ENCODE assay signal across 17 cellular contexts in the genomic region with DNA sequence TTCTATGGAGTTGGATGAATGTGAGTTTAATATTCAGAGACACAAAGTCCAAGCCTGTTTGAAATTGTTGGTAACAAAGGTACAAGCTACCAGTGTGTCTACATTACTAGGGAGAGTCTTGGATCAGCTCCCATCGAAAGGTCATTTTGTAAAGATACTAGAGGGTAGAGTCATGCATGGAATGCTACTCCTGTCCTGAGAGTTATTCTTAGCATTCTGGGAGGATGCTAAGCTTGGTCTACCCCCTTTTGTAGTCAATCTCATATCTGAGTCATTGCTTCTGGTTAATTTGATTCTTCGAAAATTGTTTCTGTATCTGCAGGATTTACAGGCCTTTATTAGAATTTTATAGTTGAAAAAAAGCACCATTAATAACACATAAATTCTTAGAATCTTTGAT.
A peak's percentile ranks its signal among the peaks of the same experiment; 100 is the strongest.
DNase-seq lines count a peak whose midpoint lies in the region; ATAC-seq, FAIRE-seq and TF ChIP-seq lines count a peak whose summit lies in the region.
"Had no signal": no experiment of that assay in that cellular context is flagged by ENCODE, and none has a peak within 500 bp of the region (broad histone marks: within the 10 kb centered on the region; RNA-seq: fewer than 3 reads in every experiment).

No MANE protein-coding gene starts in this region.

- no peak overlapping the region for H2AFZ ChIP-seq in SK-N-SH (ENCODE audit: low read depth)

- H3F3A ChIP-seq in SK-N-SH (replicated peaks; ENCODE audit: insufficient read depth), result no peaks in the 10 kb centered on the region

- POLR2A ChIA-PET in SK-N-SH (lab: Yijun Ruan, JAX), result no interaction called here

- H3K9me3 ChIP-seq in SK-N-SH (no peaks in the 10 kb centered on the region), upper lobe of right lung (no peaks in the 10 kb centered on the region), small intestine (ENCODE audit: control insufficient read depth, low read depth) (no peaks in the 10 kb centered on the region)

- no peaks in the 10 kb centered on the region for H3K9me2 ChIP-seq in SK-N-SH

- CTCF ChIA-PET in SK-N-SH (lab: Yijun Ruan, JAX), result interaction anchor here (1.1 to 2.2 kb wide), 3 partner anchors 14 to 160 kb away, joined by 3 to 7 read pairs (median 4); no protein-coding TSS in a partner anchor

- ATAC-seq in upper lobe of right lung, result peak; percentile 49
- no peak for ATAC-seq in GM19452 (IDR thresholded peaks at IDR 0.05; ENCODE audit: unreplicated experiment)
- ATAC-seq: HCT116 had no signal

- H3K4me2 ChIP-seq in SK-N-SH, result no peak overlapping the region

- TF ChIP-seq RAD21 in SK-N-SH (IDR thresholded peaks at IDR 0.05; ENCODE audit: low read length), result no peak

- DNase-seq in SK-N-SH (no peak), astrocyte of the hippocampus (ENCODE audit: low read depth, low spot score) (peak; percentile 23), kidney tubule cell (ENCODE audit: low spot score) (peak; percentile 17), upper lobe of right lung (no peak), small intestine (no peak), DMS53 (lab: John Stamatoyannopoulos, UW) (no peak)
- DNase-seq: C1 segment of cervical spinal cord; Calu3; CD4-positive, alpha-beta T cell; DMS 273 treated with DMSO at 0.1 percent for 48 hours; DMS79 had no signal

- TF ChIP-seq EP300 in SK-N-SH (IDR thresholded peaks at IDR 0.05; ENCODE audit: borderline replicate concordance in 1 of 2, low read depth in 1 of 2, low read length in 1 of 2), result peak in 1 of 2 experiments; percentile 13; a peak in 1 of 4 replicates

- TF ChIP-seq CTCF in SK-N-SH (IDR thresholded peaks at IDR 0.05) (no peak), upper lobe of right lung (IDR thresholded peaks at IDR 0.05) (no peak)

- no peak for FAIRE-seq in small intestine (lab: Jason Lieb, UNC)
- FAIRE-seq: A204.1, GM12891, H54 had no signal

- H3K4me1 ChIP-seq in SK-N-SH (ENCODE audit: control insufficient read depth in 1 of 2, insufficient read depth in 2 of 2, low read depth in 1 of 2, low read length in 1 of 2), result peaks cover 2 to 6% of the 10 kb centered on the region in 2 experiments; a peak in 2 of 4 replicates
- H3K4me1 ChIP-seq in upper lobe of right lung, result no peaks in the 10 kb centered on the region
- no peaks in the 10 kb centered on the region for H3K4me1 ChIP-seq in small intestine (ENCODE audit: control insufficient read depth in 2 of 2, insufficient read depth in 1 of 2, low read depth in 1 of 2, low read length in 1 of 2)

- intact Hi-C loops in upper lobe of right lung (cut with DNase I), result no loop called here

- H3K9ac ChIP-seq in SK-N-SH, result no peak overlapping the region

- H3K4me3 ChIP-seq in SK-N-SH (ENCODE audit: low read depth in 2 of 2, low read length in 1 of 2) (no peak overlapping the region), upper lobe of right lung (no peak overlapping the region), small intestine (ENCODE audit: low read depth in 1 of 2, low read length in 2 of 2) (no peak overlapping the region)

- WGBS in SK-N-SH (ENCODE audit: low lambda C conversion rate), result 25% methylated on average over 2 of the region's 2 CpGs
- WGBS in small intestine, 3 donors, result 82 to 91% (median 85%) methylated on average over 2 of the region's 2 CpGs

- no peak overlapping the region; a peak in 1 of 4 replicates for H3K27ac ChIP-seq in SK-N-SH (ENCODE audit: low read depth in 2 of 2, low read length in 1 of 2)
- H3K27ac ChIP-seq in upper lobe of right lung, result no peak overlapping the region
- no peak overlapping the region for H3K27ac ChIP-seq in small intestine (ENCODE audit: low read depth in 1 of 2, low read length in 1 of 2)
- H3K27ac ChIP-seq: HL-60 had no signal

- H3K27me3 ChIP-seq in SK-N-SH (ENCODE audit: insufficient read depth), result no peaks in the 10 kb centered on the region
- H3K27me3 ChIP-seq in upper lobe of right lung, result no peaks in the 10 kb centered on the region
- H3K27me3 ChIP-seq in small intestine (ENCODE audit: control insufficient read depth in 2 of 2, insufficient read depth in 2 of 2, low read length in 2 of 2), result no peaks in the 10 kb centered on the region

- H3K79me2 ChIP-seq in SK-N-SH (ENCODE audit: insufficient read depth), result no peaks in the 10 kb centered on the region; the same call in 1 of the 2 replicates

- H3K36me3 ChIP-seq in SK-N-SH (replicated peaks in 1 of 2; ENCODE audit: control insufficient read depth in 1 of 2, insufficient read depth in 2 of 2, low read length in 1 of 2) (peaks cover 0 to 7% of the 10 kb centered on the region in 2 experiments), upper lobe of right lung (no peaks in the 10 kb centered on the region), small intestine (ENCODE audit: control insufficient read depth in 2 of 2, insufficient read depth in 2 of 2, low read length in 2 of 2) (no peaks in the 10 kb centered on the region)

- no peaks in the 10 kb centered on the region for H4K20me1 ChIP-seq in SK-N-SH (ENCODE audit: insufficient read depth)

TF ChIP-seq in SK-N-SH, 30 proteins besides CTCF, POLR2A, EP300 and RAD21:
- TF ChIP-seq, protein P1, sequence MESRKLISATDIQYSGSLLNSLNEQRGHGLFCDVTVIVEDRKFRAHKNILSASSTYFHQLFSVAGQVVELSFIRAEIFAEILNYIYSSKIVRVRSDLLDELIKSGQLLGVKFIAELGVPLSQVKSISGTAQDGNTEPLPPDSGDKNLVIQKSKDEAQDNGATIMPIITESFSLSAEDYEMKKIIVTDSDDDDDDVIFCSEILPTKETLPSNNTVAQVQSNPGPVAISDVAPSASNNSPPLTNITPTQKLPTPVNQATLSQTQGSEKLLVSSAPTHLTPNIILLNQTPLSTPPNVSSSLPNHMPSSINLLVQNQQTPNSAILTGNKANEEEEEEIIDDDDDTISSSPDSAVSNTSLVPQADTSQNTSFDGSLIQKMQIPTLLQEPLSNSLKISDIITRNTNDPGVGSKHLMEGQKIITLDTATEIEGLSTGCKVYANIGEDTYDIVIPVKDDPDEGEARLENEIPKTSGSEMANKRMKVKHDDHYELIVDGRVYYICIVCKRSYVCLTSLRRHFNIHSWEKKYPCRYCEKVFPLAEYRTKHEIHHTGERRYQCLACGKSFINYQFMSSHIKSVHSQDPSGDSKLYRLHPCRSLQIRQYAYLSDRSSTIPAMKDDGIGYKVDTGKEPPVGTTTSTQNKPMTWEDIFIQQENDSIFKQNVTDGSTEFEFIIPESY (IDR thresholded peaks at IDR 0.05; ENCODE audit: borderline replicate concordance, low read depth), result no peak
- TF ChIP-seq FOXJ3 (CRISPR knock-in tag; IDR thresholded peaks at IDR 0.05), result no peak
- TF ChIP-seq TAF1 (IDR thresholded peaks at IDR 0.05; ENCODE audit: borderline replicate concordance, low read depth, low read length), result no peak
- TF ChIP-seq POLR2AphosphoS5 (IDR thresholded peaks at IDR 0.05; ENCODE audit: low read depth, low read length), result peak; percentile 20; the same call in 1 of the 2 replicates
- TF ChIP-seq FOSL2 (IDR thresholded peaks at IDR 0.05; ENCODE audit: borderline replicate concordance, low read depth), result peak; percentile 48; the same call in 1 of the 2 replicates
- peak; percentile 79 for TF ChIP-seq MEF2A (IDR thresholded peaks at IDR 0.05; ENCODE audit: borderline replicate concordance, low read depth)
- TF ChIP-seq RXRA (IDR thresholded peaks at IDR 0.05; ENCODE audit: borderline replicate concordance, low read depth), result peak; percentile 54; the same call in 1 of the 2 replicates
- TF ChIP-seq SIN3A (IDR thresholded peaks at IDR 0.05; ENCODE audit: borderline replicate concordance, low read depth, low read length), result no peak
- TF ChIP-seq NFIC (IDR thresholded peaks at IDR 0.05; ENCODE audit: borderline replicate concordance), result peak; percentile 62
- TF ChIP-seq, protein P2, sequence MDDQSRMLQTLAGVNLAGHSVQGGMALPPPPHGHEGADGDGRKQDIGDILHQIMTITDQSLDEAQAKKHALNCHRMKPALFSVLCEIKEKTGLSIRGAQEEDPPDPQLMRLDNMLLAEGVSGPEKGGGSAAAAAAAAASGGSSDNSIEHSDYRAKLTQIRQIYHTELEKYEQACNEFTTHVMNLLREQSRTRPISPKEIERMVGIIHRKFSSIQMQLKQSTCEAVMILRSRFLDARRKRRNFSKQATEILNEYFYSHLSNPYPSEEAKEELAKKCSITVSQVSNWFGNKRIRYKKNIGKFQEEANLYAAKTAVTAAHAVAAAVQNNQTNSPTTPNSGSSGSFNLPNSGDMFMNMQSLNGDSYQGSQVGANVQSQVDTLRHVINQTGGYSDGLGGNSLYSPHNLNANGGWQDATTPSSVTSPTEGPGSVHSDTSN (IDR thresholded peaks at IDR 0.05), result peak; percentile 16; the same call in 1 of the 2 replicates
- TF ChIP-seq JUND (IDR thresholded peaks at IDR 0.05), result peak; percentile 57
- TF ChIP-seq TCF12 (IDR thresholded peaks at IDR 0.05), result peak; percentile 49; the same call in 1 of the 2 replicates
- TF ChIP-seq TEAD4 (IDR thresholded peaks at IDR 0.05; ENCODE audit: borderline replicate concordance, insufficient read depth), result 0 out of 2 replicates have a peak, but pooled peaks have one; percentile 31
- TF ChIP-seq ELF1 (IDR thresholded peaks at IDR 0.05), result no peak
TF ChIP-seq in SK-N-SH: peak in this region for 9.

Comparison
In these comparisons a context has a peak if more than half of its experiments do, and no peak if none do; other contexts are left out.
1. DNase-seq: peak in astrocyte of the hippocampus (single experiment) and kidney tubule cell (single experiment); none in SK-N-SH (single experiment), upper lobe of right lung (single experiment), small intestine (single experiment) and DMS53 (single experiment).